In genomic region chr5:90337449-90338052, GRCh38 we compare ENCODE assay signal across 30 cellular contexts.
"Had no signal": no experiment of that assay in that cellular context is flagged by ENCODE, and none has a peak within 500 bp of the region (broad histone marks: within the 10 kb centered on the region; RNA-seq: fewer than 3 reads in every experiment).

No MANE protein-coding gene starts in this region.

- H3K4me3 ChIP-seq: left lung, lung, mucosa of descending colon, pancreas, prostate gland, sigmoid colon, testis, thyroid gland, transverse colon, upper lobe of left lung, vagina had no signal

- H3K36me3 ChIP-seq: left lung, pancreas, prostate gland, sigmoid colon, thyroid gland, transverse colon, upper lobe of left lung, vagina had no signal

- ATAC-seq: left cardiac atrium; left lung; mucosa of descending colon; naive thymus-derived CD4-positive, alpha-beta T cell; natural killer cell treated with Interleukin-12 subunit alpha and Interleukin-12 subunit beta and Interleukin-15 and Interleukin-18, amount 100 ng/mL, for 72 hours; pancreas; right cardiac atrium; stimulated activated memory B cell treated with anti-CD40 and anti-IgM and Interleukin-4, amounts not matched to agents 10 μg/mL and 1 μg/mL and 100 μg/mL, for 72 hours; stimulated activated naive CD8-positive, alpha-beta T cell treated with anti-CD3 and anti-CD28 coated beads, Interleukin-15, amount 100 ng/mL, for 72 hours had no signal

- H3K4me3 Mint-ChIP-seq: memory B cell; naive thymus-derived CD4-positive, alpha-beta T cell; natural killer cell treated with Interleukin-12 subunit alpha and Interleukin-12 subunit beta and Interleukin-15 and Interleukin-18, amount 100 ng/mL, for 72 hours; stimulated activated memory B cell treated with anti-CD40 and anti-IgM and Interleukin-4, amounts not matched to agents 10 μg/mL and 1 μg/mL and 100 μg/mL, for 72 hours; stimulated activated naive CD8-positive, alpha-beta T cell treated with anti-CD3 and anti-CD28 coated beads, Interleukin-15, amount 100 ng/mL, for 72 hours had no signal

- DNase-seq: hippocampal formation; kidney glomerular epithelial cell; left cardiac atrium; left lung; midbrain; mucosa of descending colon; naive thymus-derived CD4-positive, alpha-beta T cell; pancreas; posterior cingulate gyrus; retina; right cardiac atrium; sigmoid colon; small intestine; stimulated activated CD4-positive, alpha-beta T cell treated with anti-CD3 and anti-CD28 coated beads, Interleukin-1b, Interleukin-23, amount 100 ng/mL, for 48 hours; stimulated activated CD4-positive, alpha-beta T cell treated with anti-CD3 and anti-CD28 coated beads, Interleukin-2, amount 100 ng/mL, for 48 hours; stimulated activated CD4-positive, alpha-beta T cell treated with anti-CD3 and anti-CD28 coated beads, Interleukin-4, amount 100 ng/mL, for 4 hours; stimulated activated CD8-positive, alpha-beta memory T cell treated with anti-CD3 and anti-CD28 coated beads, Interleukin-4, amount 100 ng/mL, for 48 hours; stimulated activated naive CD4-positive, alpha-beta T cell treated with Interleukin-2 at 50 U/mL for 16 hours; stimulated activated naive CD8-positive, alpha-beta T cell treated with anti-CD3 and anti-CD28 coated beads, Interleukin-15, amount 100 ng/mL, for 72 hours; substantia nigra; testis; thyroid gland; transverse colon; upper lobe of left lung had no signal

- H3K36me3 Mint-ChIP-seq: memory B cell; naive thymus-derived CD4-positive, alpha-beta T cell; natural killer cell treated with Interleukin-12 subunit alpha and Interleukin-12 subunit beta and Interleukin-15 and Interleukin-18, amount 100 ng/mL, for 72 hours; stimulated activated memory B cell treated with anti-CD40 and anti-IgM and Interleukin-4, amounts not matched to agents 10 μg/mL and 1 μg/mL and 100 μg/mL, for 72 hours had no signal

- H3K4me1 ChIP-seq: left lung, pancreas, prostate gland, testis, thyroid gland, transverse colon, upper lobe of left lung, vagina had no signal

- H3K9me3 Mint-ChIP-seq: memory B cell; natural killer cell treated with Interleukin-12 subunit alpha and Interleukin-12 subunit beta and Interleukin-15 and Interleukin-18, amount 100 ng/mL, for 72 hours; stimulated activated memory B cell treated with anti-CD40 and anti-IgM and Interleukin-4, amounts not matched to agents 10 μg/mL and 1 μg/mL and 100 μg/mL, for 72 hours; stimulated activated naive CD8-positive, alpha-beta T cell treated with anti-CD3 and anti-CD28 coated beads, Interleukin-15, amount 100 ng/mL, for 72 hours had no signal

- H3K9me3 ChIP-seq: left lung, mucosa of descending colon, pancreas, prostate gland, sigmoid colon, testis, thyroid gland, transverse colon, upper lobe of left lung, vagina had no signal

- H3K27ac Mint-ChIP-seq: memory B cell; naive thymus-derived CD4-positive, alpha-beta T cell; natural killer cell treated with Interleukin-12 subunit alpha and Interleukin-12 subunit beta and Interleukin-15 and Interleukin-18, amount 100 ng/mL, for 72 hours; stimulated activated memory B cell treated with anti-CD40 and anti-IgM and Interleukin-4, amounts not matched to agents 10 μg/mL and 1 μg/mL and 100 μg/mL, for 72 hours; stimulated activated naive CD8-positive, alpha-beta T cell treated with anti-CD3 and anti-CD28 coated beads, Interleukin-15, amount 100 ng/mL, for 72 hours had no signal

- H3K27ac ChIP-seq: left lung, pancreas, prostate gland, sigmoid colon, testis, thyroid gland, transverse colon, upper lobe of left lung, vagina had no signal

- H3K27me3 ChIP-seq: left lung, pancreas, sigmoid colon, testis, thyroid gland, transverse colon, upper lobe of left lung, vagina had no signal
